1 cellular context compared by ENCODE assay signal in genomic region chr2:32895424-32895823, GRCh38.
TF ChIP-seq lines count a peak whose summit lies in the region.

No MANE protein-coding gene starts in this region.

TF ChIP-seq in K562, 482 proteins besides CTCF, POLR2A, EP300 and RAD21 (continued from another document):
- no peak for TF ChIP-seq ZBTB33 (CRISPR knock-in tag; IDR thresholded peaks at IDR 0.05)
- no peak for TF ChIP-seq ZFP36 (IDR thresholded peaks at IDR 0.05; ENCODE audit: low read depth, low read length, partially characterized antibody)
- no peak for TF ChIP-seq NCOR1 (IDR thresholded peaks at IDR 0.05)
- TF ChIP-seq RBBP5 (IDR thresholded peaks at IDR 0.05; ENCODE audit: borderline replicate concordance, insufficient read depth, low read length, poor library complexity, severe bottlenecking): no peak
- no peak for TF ChIP-seq ATF3 (IDR thresholded peaks at IDR 0.05)
- no peak for TF ChIP-seq ATF3 (CRISPR knock-in tag; conservative IDR thresholded peaks at IDR 0.05)
- no peak for TF ChIP-seq ID3 (CRISPR knock-in tag; IDR thresholded peaks at IDR 0.05)
- TF ChIP-seq ID3 (tag; IDR thresholded peaks at IDR 0.05): no peak
- no peak for TF ChIP-seq ZSCAN29 (IDR thresholded peaks at IDR 0.05)
- TF ChIP-seq E2F8 (IDR thresholded peaks at IDR 0.05; ENCODE audit: low read depth, partially characterized antibody): no peak
- no peak for TF ChIP-seq TAF7 (tag; IDR thresholded peaks at IDR 0.05)
- TF ChIP-seq CREB5 (CRISPR knock-in tag; IDR thresholded peaks at IDR 0.05): no peak
- no peak for TF ChIP-seq ZNF609 (CRISPR knock-in tag; IDR thresholded peaks at IDR 0.05; ENCODE audit: borderline replicate concordance)
TF ChIP-seq in K562: peak in this region for 0.
